25 cellular contexts compared by ENCODE assay signal in genomic region chr4:139824882-139825522, GRCh38.
A peak's percentile ranks its signal among the peaks of the same experiment; 100 is the strongest.
DNase-seq lines count a peak whose midpoint lies in the region; ATAC-seq and TF ChIP-seq lines count a peak whose summit lies in the region.
"Had no signal": no experiment of that assay in that cellular context is flagged by ENCODE, and none has a peak within 500 bp of the region (broad histone marks: within the 10 kb centered on the region; RNA-seq: fewer than 3 reads in every experiment).

No MANE protein-coding gene starts in this region.

- H3K36me3 ChIP-seq in GM23338 (ENCODE audit: insufficient read depth) (no peaks in the 10 kb centered on the region), body of pancreas (replicated peaks in 1 of 2; ENCODE audit: insufficient read depth in 1 of 2, low read depth in 2 of 2) (no peaks in the 10 kb centered on the region)
- H3K36me3 ChIP-seq: Peyer's patch, SJSA1, stomach, transverse colon had no signal

- no peaks in the 10 kb centered on the region for H3K79me2 ChIP-seq in GM23338 (replicated peaks; ENCODE audit: insufficient read depth)
- H3K79me2 ChIP-seq: hepatocyte had no signal

- H3K27me3 ChIP-seq in GM23338 (ENCODE audit: insufficient read depth) (no peaks in the 10 kb centered on the region), body of pancreas (no peaks in the 10 kb centered on the region)
- H3K27me3 ChIP-seq: hepatocyte, Peyer's patch, SJSA1, stomach, transverse colon had no signal

- H4K20me1 ChIP-seq in GM23338 (replicated peaks; ENCODE audit: insufficient read depth): no peaks in the 10 kb centered on the region

- H3K4me2 ChIP-seq in GM23338: peak overlapping the region; percentile 83
- H3K4me2 ChIP-seq: hepatocyte had no signal

- H3K27ac Mint-ChIP-seq in GM23338: peak overlapping the region; percentile 64
- H3K27ac Mint-ChIP-seq in brain: peak overlapping the region; percentile 9 to 99 (median 78)
- H3K27ac Mint-ChIP-seq: activated CD4-positive, alpha-beta T cell treated with anti-CD3 and anti-CD28 coated beads, Interleukin-2, amount 10 ng/mL, durations not matched to agents 24 days and 14 days; activated CD8-positive, alpha-beta memory T cell treated with anti-CD3 and anti-CD28 coated beads, Interleukin-2, amount 10 ng/mL, durations not matched to agents 7 days and 5 days had no signal

- peaks cover 7% of the 10 kb centered on the region for H3K27me3 Mint-ChIP-seq in GM23338 (ENCODE audit: insufficient read depth, low read depth, poor library complexity)
- H3K27me3 Mint-ChIP-seq in brain: no peaks in the 10 kb centered on the region

- ATAC-seq in GM23338 (peak; percentile 81), body of pancreas (no peak)
- ATAC-seq: activated CD8-positive, alpha-beta memory T cell treated with anti-CD3 and anti-CD28 coated beads, Interleukin-2, amount 10 ng/mL, durations not matched to agents 7 days and 5 days; foreskin keratinocyte; sciatic nerve had no signal

- no peak for TF ChIP-seq POLR2A in body of pancreas (IDR thresholded peaks at IDR 0.05)

- H3K4me3 Mint-ChIP-seq in GM23338: peak overlapping the region; percentile 55
- peak overlapping the region in 4 of 5 experiments; percentile 2 to 72 (median 28) for H3K4me3 Mint-ChIP-seq in brain
- H3K4me3 Mint-ChIP-seq: activated CD4-positive, alpha-beta T cell treated with anti-CD3 and anti-CD28 coated beads, Interleukin-2, amount 10 ng/mL, durations not matched to agents 24 days and 14 days; activated CD8-positive, alpha-beta memory T cell treated with anti-CD3 and anti-CD28 coated beads, Interleukin-2, amount 10 ng/mL, durations not matched to agents 7 days and 5 days; T-helper 1 cell treated with Interleukin-12 subunit alpha and Interleukin-12 subunit beta and Interleukin-4 antibody, amounts not matched to agents 30 μg/mL and 1 μg/mL, for 36 hours had no signal

- H2AFZ ChIP-seq in GM23338: peak overlapping the region; percentile 85
- H2AFZ ChIP-seq: hepatocyte had no signal

- H3K4me1 ChIP-seq in GM23338 (ENCODE audit: insufficient read depth) (peaks cover 46% of the 10 kb centered on the region), body of pancreas (no peaks in the 10 kb centered on the region)
- H3K4me1 ChIP-seq: foreskin keratinocyte, Peyer's patch, stomach, transverse colon had no signal

- H3F3A ChIP-seq in GM23338 (replicated peaks; ENCODE audit: low read depth): no peaks in the 10 kb centered on the region

- H3K4me3 ChIP-seq in GM23338 (peak overlapping the region; percentile 55), body of pancreas (no peak overlapping the region)
- H3K4me3 ChIP-seq: hepatocyte, Peyer's patch, SJSA1, stomach, transverse colon had no signal

- intact Hi-C loops in body of pancreas (cut with DNase I): no loop called here

- H3K27ac ChIP-seq in GM23338 (ENCODE audit: low read depth): peak overlapping the region; percentile 75
- H3K27ac ChIP-seq in body of pancreas: no peak overlapping the region
- H3K27ac ChIP-seq: 22Rv1, foreskin keratinocyte, hepatocyte, Peyer's patch, SJSA1, stomach, transverse colon had no signal

- peaks cover 3% of the 10 kb centered on the region; the same call in 1 of the 2 replicates for H3K9me2 ChIP-seq in GM23338 (ENCODE audit: insufficient read depth)

- H3K9me3 Mint-ChIP-seq in GM23338: peaks cover 7% of the 10 kb centered on the region; the same call in 2 of the 3 replicates
- peaks cover 0 to 7% (median 0%) of the 10 kb centered on the region in 5 experiments for H3K9me3 Mint-ChIP-seq in brain
- H3K9me3 Mint-ChIP-seq: activated CD4-positive, alpha-beta T cell treated with anti-CD3 and anti-CD28 coated beads, Interleukin-2, amount 10 ng/mL, durations not matched to agents 24 days and 14 days; T-helper 1 cell treated with Interleukin-12 subunit alpha and Interleukin-12 subunit beta and Interleukin-4 antibody, amounts not matched to agents 30 μg/mL and 1 μg/mL, for 36 hours had no signal

- H3K36me3 Mint-ChIP-seq in GM23338 (ENCODE audit: low read depth) (peaks cover 11% of the 10 kb centered on the region), brain (peaks cover 9% of the 10 kb centered on the region)
- H3K36me3 Mint-ChIP-seq: activated CD8-positive, alpha-beta memory T cell treated with anti-CD3 and anti-CD28 coated beads, Interleukin-2, amount 10 ng/mL, durations not matched to agents 7 days and 5 days had no signal

- H3K4me1 Mint-ChIP-seq in GM23338 (peaks cover 49% of the 10 kb centered on the region), brain (peaks cover 58% of the 10 kb centered on the region)
- H3K4me1 Mint-ChIP-seq: activated CD4-positive, alpha-beta T cell treated with anti-CD3 and anti-CD28 coated beads, Interleukin-2, amount 10 ng/mL, durations not matched to agents 24 days and 14 days; activated CD8-positive, alpha-beta memory T cell treated with anti-CD3 and anti-CD28 coated beads, Interleukin-2, amount 10 ng/mL, durations not matched to agents 7 days and 5 days had no signal

- no peak for TF ChIP-seq CTCF in GM23338 (conservative IDR thresholded peaks at IDR 0.05; ENCODE audit: low read depth in 2 of 2)
- no peak for TF ChIP-seq CTCF in brain (conservative IDR thresholded peaks at IDR 0.05)
- no peak for TF ChIP-seq CTCF in body of pancreas (IDR thresholded peaks at IDR 0.05)

- H3K9me3 ChIP-seq in body of pancreas: no peaks in the 10 kb centered on the region
- H3K9me3 ChIP-seq: Peyer's patch, SJSA1, stomach, transverse colon had no signal

- 74 to 86% methylated on average over 9 of the region's 9 CpGs for whole genome bisulfite sequencing in body of pancreas, 2 donors

- DNase-seq in DMS79 treated with DMSO at 0.1 percent for 48 hours (lab: John Stamatoyannopoulos, UW) (peak; percentile 46), DMS79 (lab: John Stamatoyannopoulos, UW) (no peak), GM23338 (ENCODE audit: low spot score) (peak; percentile 58), left kidney (ENCODE audit: low read depth, low spot score) (peak; percentile 80), EL (no peak), body of pancreas (no peak)
- no peak for DNase-seq in activated effector memory CD4-positive, alpha-beta T cell treated with anti-CD3 and anti-CD28 coated beads, Interleukin-2, amount 50 U/mL, for 16 hours
- DNase-seq: activated CD4-positive, alpha-beta T cell treated with anti-CD3 and anti-CD28 coated beads, Interleukin-2, amount 10 ng/mL, durations not matched to agents 24 days and 14 days; activated CD8-positive, alpha-beta memory T cell treated with anti-CD3 and anti-CD28 coated beads, Interleukin-2, amount 10 ng/mL, durations not matched to agents 7 days and 5 days; activated naive CD4-positive, alpha-beta T cell treated with anti-CD3 and anti-CD28 coated beads, Interleukin-2, amount 50 U/mL, for 16 hours; anterior cingulate cortex; cerebellar nuclear complex; foreskin keratinocyte; kidney; NCI-H1694 treated with DMSO at 0.1 percent for 48 hours; NCI-H226; Peyer's patch; stomach; transverse colon had no signal

TF ChIP-seq in GM23338, 12 proteins besides CTCF, POLR2A, EP300 and RAD21 (continues in another document):
- TF ChIP-seq ZNF114 (CRISPR knock-in tag; IDR thresholded peaks at IDR 0.05) (no peak), ZNF331 (CRISPR knock-in tag; IDR thresholded peaks at IDR 0.05; ENCODE audit: low read depth) (no peak), STAT1 (IDR thresholded peaks at IDR 0.05; ENCODE audit: unreplicated experiment) (no peak), NANOG (IDR thresholded peaks at IDR 0.05; ENCODE audit: borderline replicate concordance) (no peak), POLR2AphosphoS5 (IDR thresholded peaks at IDR 0.05; ENCODE audit: low read depth) (no peak)

Comparison
In these comparisons a context has a peak if more than half of its experiments do, and no peak if none do; other contexts are left out.
1. DNase-seq: peak in DMS79 treated with DMSO at 0.1 percent for 48 hours (single experiment), GM23338 (single experiment) and left kidney (single experiment); none in DMS79 (single experiment), activated effector memory CD4-positive, alpha-beta T cell treated with anti-CD3 and anti-CD28 coated beads, Interleukin-2, amount 50 U/mL, for 16 hours (single experiment), EL (single experiment) and body of pancreas (0 of 4).